ENCODE assay signal across 18 cellular contexts in genomic region chr5:135608761-135609443, GRCh38. TPM values are rescaled to one million over a fixed set of nuclear protein-coding genes. Genes with fewer than 3 reads are reported as not detected.
"Had no signal": no experiment of that assay in that cellular context is flagged by ENCODE, and none has a peak within 500 bp of the region (broad histone marks: within the 10 kb centered on the region; RNA-seq: fewer than 3 reads in every experiment).

No MANE protein-coding gene starts in this region.

- H3K27ac ChIP-seq: gastroesophageal sphincter, heart left ventricle, lower lobe of right lung, right atrium auricular region, tibial artery had no signal

- H3K9me3 ChIP-seq: gastroesophageal sphincter, heart left ventricle, lower lobe of right lung, right atrium auricular region, tibial artery had no signal

- H3K27me3 ChIP-seq: gastroesophageal sphincter, right atrium auricular region, tibial artery had no signal

- FAIRE-seq: endothelial cell of umbilical vein, urothelium cell line had no signal

- H3K36me3 ChIP-seq: gastroesophageal sphincter, heart left ventricle, lower lobe of right lung, right atrium auricular region, tibial artery had no signal

- DNase-seq: activated CD4-positive, alpha-beta T cell treated with anti-CD3 and anti-CD28 coated beads, Interleukin-2, amount 10 ng/mL, durations not matched to agents 24 days and 14 days; activated gamma-delta T cell; dermis blood vessel endothelial cell; effector memory CD4-positive, alpha-beta T cell; heart left ventricle; left colon; lower lobe of right lung; stimulated activated CD4-positive, alpha-beta T cell treated with anti-CD3 and anti-CD28 coated beads, Interleukin-12 subunit alpha, Interleukin-12 subunit beta, amount 100 ng/mL, for 4 hours; stimulated activated CD4-positive, alpha-beta T cell treated with anti-CD3 and anti-CD28 coated beads, Interleukin-1b, Interleukin-23, amount 100 ng/mL, for 48 hours; stimulated activated naive CD4-positive, alpha-beta T cell treated with Interleukin-2 at 50 U/mL for 16 hours; T-helper 1 cell; T-helper 9 cell; tibial artery had no signal

- H3K4me1 ChIP-seq: gastroesophageal sphincter, heart left ventricle, lower lobe of right lung, right atrium auricular region, tibial artery had no signal

- H3K4me3 ChIP-seq: gastroesophageal sphincter, heart left ventricle, lower lobe of right lung, right atrium auricular region, tibial artery had no signal

RNA-seq across cellular contexts. Expression of gene CXCL14, which starts 30.1 kb away (rescaled TPM):
- total RNA-seq: activated CD4-positive, alpha-beta T cell treated with anti-CD3 and anti-CD28 coated beads, Interleukin-2, amount 10 ng/mL, durations not matched to agents 24 days and 14 days; endothelial cell of umbilical vein; natural killer cell treated with Interleukin-12 subunit alpha and Interleukin-12 subunit beta and Interleukin-15 and Interleukin-18, amount 100 ng/mL, for 72 hours had no signal
- polyA plus RNA-seq: endothelial cell of umbilical vein had no signal
